In genomic region chr2:212646698-212647097, GRCh38 we compare ENCODE assay signal across 13 cellular contexts.
DNase-seq lines count a peak whose midpoint lies in the region; FAIRE-seq and TF ChIP-seq lines count a peak whose summit lies in the region.
"Had no signal": no experiment of that assay in that cellular context is flagged by ENCODE, and none has a peak within 500 bp of the region (broad histone marks: within the 10 kb centered on the region; RNA-seq: fewer than 3 reads in every experiment).

No MANE protein-coding gene starts in this region.

- H4K20me1 ChIP-seq in astrocyte (ENCODE audit: insufficient read depth, low read length), result no peaks in the 10 kb centered on the region

- no peaks in the 10 kb centered on the region for H3K9me3 ChIP-seq in astrocyte (ENCODE audit: insufficient read depth, low read depth, low read length)
- H3K9me3 ChIP-seq: heart right ventricle, testis had no signal

- no peak for TF ChIP-seq CTCF in astrocyte (IDR thresholded peaks at IDR 0.05; ENCODE audit: insufficient read depth, low read depth, low read length)

- peak; percentile 78 for DNase-seq in AG08395 (ENCODE audit: low spot score)
- DNase-seq in HK-2 (ENCODE audit: unreplicated experiment), result peak; percentile 19
- DNase-seq in astrocyte (ENCODE audit: low read depth), result peak; percentile 85
- peak; percentile 71 for DNase-seq in islet precursor cell
- no peak for DNase-seq in activated CD4-positive, alpha-beta T cell treated with anti-CD3 and anti-CD28 coated beads, Interleukin-2, amount 50 U/mL, for 48 hours
- DNase-seq in posterior cingulate gyrus, result no peak
- no peak for DNase-seq in SW480 (ENCODE audit: low spot score)
- no peak for DNase-seq in T-helper 2 cell treated with Interferon-gamma antibody and Interleukin-4, amounts not matched to agents 5 μg/mL and 100 μg/mL, for 36 hours (ENCODE audit: low spot score)
- DNase-seq: activated effector memory CD4-positive, alpha-beta T cell treated with anti-CD3 and anti-CD28 coated beads, Interleukin-2, amount 50 U/mL, for 16 hours; heart right ventricle; NCI-H69; testis had no signal

- no peaks in the 10 kb centered on the region for H3K79me2 ChIP-seq in astrocyte (ENCODE audit: insufficient read depth, low read length)

- H3K27ac Mint-ChIP-seq in astrocyte (ENCODE audit: unreplicated experiment), result peak overlapping the region; percentile 59
- no peak overlapping the region for H3K27ac Mint-ChIP-seq in T-helper 2 cell treated with Interferon-gamma antibody and Interleukin-4, amounts not matched to agents 5 μg/mL and 100 μg/mL, for 36 hours
- H3K27ac Mint-ChIP-seq: mesothelial cell of epicardium had no signal

- FAIRE-seq in astrocyte (lab: Jason Lieb, UNC), result peak; percentile 17

- peak overlapping the region; percentile 45 for H3K27ac ChIP-seq in astrocyte (ENCODE audit: low read depth, low read length)
- H3K27ac ChIP-seq: heart right ventricle, testis had no signal

- peaks cover 12% of the 10 kb centered on the region for H3K4me1 ChIP-seq in astrocyte (ENCODE audit: insufficient read depth, low read length)
- H3K4me1 ChIP-seq: heart right ventricle, testis had no signal

- no peak overlapping the region for H3K4me3 ChIP-seq in astrocyte (ENCODE audit: insufficient read depth, low read depth, low read length)
- H3K4me3 ChIP-seq: heart right ventricle, testis had no signal

- H2AFZ ChIP-seq in astrocyte (ENCODE audit: low read depth, low read length), result no peak overlapping the region

- H3K4me1 Mint-ChIP-seq in astrocyte (ENCODE audit: low read depth, unreplicated experiment), result peaks cover 8% of the 10 kb centered on the region
- no peaks in the 10 kb centered on the region for H3K4me1 Mint-ChIP-seq in T-helper 2 cell treated with Interferon-gamma antibody and Interleukin-4, amounts not matched to agents 5 μg/mL and 100 μg/mL, for 36 hours (ENCODE audit: low read depth)
- H3K4me1 Mint-ChIP-seq: mesothelial cell of epicardium had no signal

- no peaks in the 10 kb centered on the region for H3K27me3 ChIP-seq in astrocyte (ENCODE audit: insufficient read depth, low read length)
- H3K27me3 ChIP-seq: testis had no signal

- H3K27me3 Mint-ChIP-seq in astrocyte (ENCODE audit: low read depth, unreplicated experiment), result no peaks in the 10 kb centered on the region
- H3K27me3 Mint-ChIP-seq in T-helper 2 cell treated with Interferon-gamma antibody and Interleukin-4, amounts not matched to agents 5 μg/mL and 100 μg/mL, for 36 hours (ENCODE audit: low read depth), result no peaks in the 10 kb centered on the region

- peak overlapping the region; percentile 65 for H3K4me2 ChIP-seq in astrocyte (ENCODE audit: low read length)

- no peaks in the 10 kb centered on the region for H3K36me3 Mint-ChIP-seq in astrocyte (ENCODE audit: low read depth, unreplicated experiment)
- H3K36me3 Mint-ChIP-seq in T-helper 2 cell treated with Interferon-gamma antibody and Interleukin-4, amounts not matched to agents 5 μg/mL and 100 μg/mL, for 36 hours (ENCODE audit: low read depth), result no peaks in the 10 kb centered on the region
- H3K36me3 Mint-ChIP-seq: mesothelial cell of epicardium had no signal

- no peaks in the 10 kb centered on the region for H3K36me3 ChIP-seq in astrocyte (ENCODE audit: insufficient read depth, low read length)
- H3K36me3 ChIP-seq: heart right ventricle had no signal

- intact Hi-C loops in posterior cingulate gyrus (cut with DNase I), result no loop called here

- peak overlapping the region; percentile 17 for H3K9ac ChIP-seq in astrocyte (ENCODE audit: low read length)

- no peaks in the 10 kb centered on the region for H3K9me3 Mint-ChIP-seq in astrocyte (ENCODE audit: unreplicated experiment)
- no peaks in the 10 kb centered on the region for H3K9me3 Mint-ChIP-seq in T-helper 2 cell treated with Interferon-gamma antibody and Interleukin-4, amounts not matched to agents 5 μg/mL and 100 μg/mL, for 36 hours

- H3K4me3 Mint-ChIP-seq in astrocyte (ENCODE audit: unreplicated experiment), result no peak overlapping the region
- H3K4me3 Mint-ChIP-seq in T-helper 2 cell treated with Interferon-gamma antibody and Interleukin-4, amounts not matched to agents 5 μg/mL and 100 μg/mL, for 36 hours, result no peak overlapping the region
- H3K4me3 Mint-ChIP-seq: mesothelial cell of epicardium had no signal

Comparison
In these comparisons a context has a peak if more than half of its experiments do, and no peak if none do; other contexts are left out.
1. DNase-seq: peak in AG08395 (single experiment), HK-2 (single experiment), astrocyte (single experiment) and islet precursor cell (single experiment); none in activated CD4-positive, alpha-beta T cell treated with anti-CD3 and anti-CD28 coated beads, Interleukin-2, amount 50 U/mL, for 48 hours (0 of 2), posterior cingulate gyrus (0 of 10), SW480 (single experiment) and T-helper 2 cell treated with Interferon-gamma antibody and Interleukin-4, amounts not matched to agents 5 μg/mL and 100 μg/mL, for 36 hours (single experiment).